16 cellular contexts compared by ENCODE assay signal in the genomic region with DNA sequence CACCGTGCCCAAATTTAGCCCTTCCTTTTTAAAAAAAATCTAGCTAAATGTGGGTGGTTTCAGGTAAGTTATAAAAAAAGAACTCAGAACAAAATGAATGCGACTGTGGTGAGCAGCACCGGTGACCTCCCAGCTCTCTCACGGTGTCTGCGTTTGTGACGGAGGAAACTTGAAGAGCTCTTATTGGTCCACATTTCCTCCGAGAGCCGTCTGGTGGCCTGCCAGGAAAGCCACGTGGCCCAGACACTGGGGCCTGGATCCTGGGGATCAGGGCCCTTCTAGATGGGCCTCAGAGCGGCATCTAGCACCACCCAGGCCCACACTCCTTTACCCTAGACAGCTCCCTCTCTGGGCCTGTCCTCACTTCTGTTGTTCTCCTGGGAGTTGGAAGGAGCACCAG. TPM values are rescaled to one million over a fixed set of nuclear protein-coding genes. Genes with fewer than 3 reads are reported as not detected.
DNase-seq lines count a peak whose midpoint lies in the region; ATAC-seq and TF ChIP-seq lines count a peak whose summit lies in the region.
"Had no signal": no experiment of that assay in that cellular context is flagged by ENCODE, and none has a peak within 500 bp of the region (broad histone marks: within the 10 kb centered on the region; RNA-seq: fewer than 3 reads in every experiment).

No MANE protein-coding gene starts in this region.

- ATAC-seq in left lobe of liver, result no peak
- ATAC-seq in GM18520 (IDR thresholded peaks at IDR 0.05; ENCODE audit: unreplicated experiment), result no peak

- peaks cover 8% of the 10 kb centered on the region for H3K4me1 Mint-ChIP-seq in glutamatergic neuron (ENCODE audit: low read depth, unreplicated experiment)

- H3K36me3 ChIP-seq in BLaER1 (no peaks in the 10 kb centered on the region), sigmoid colon (peaks cover 0 to 73% (median 14%) of the 10 kb centered on the region in 4 donors)

- H3K9ac ChIP-seq in BLaER1, result no peak overlapping the region

- no peak for TF ChIP-seq EP300 in sigmoid colon (IDR thresholded peaks at IDR 0.05)

- H3K9me3 ChIP-seq in BLaER1 (no peaks in the 10 kb centered on the region), sigmoid colon (no peaks in the 10 kb centered on the region)

- 87 to 89% methylated on average over 10 of the region's 10 CpGs for WGBS in sigmoid colon, 2 donors

- no peak for TF ChIP-seq CTCF in GM12865 (IDR thresholded peaks at IDR 0.05; ENCODE audit: insufficient read depth, low read depth, low read length, missing control alignments)
- no peak for TF ChIP-seq CTCF in glutamatergic neuron (IDR thresholded peaks at IDR 0.05; ENCODE audit: partially characterized antibody, unreplicated experiment)
- TF ChIP-seq CTCF in sigmoid colon (IDR thresholded peaks at IDR 0.05), result no peak

- H3K36me3 Mint-ChIP-seq in glutamatergic neuron (ENCODE audit: unreplicated experiment), result no peaks in the 10 kb centered on the region

- peak overlapping the region; percentile 62 for H3K27ac Mint-ChIP-seq in glutamatergic neuron (ENCODE audit: unreplicated experiment)
- H3K27ac Mint-ChIP-seq: CD4-positive, alpha-beta T cell had no signal

- H3K27ac ChIP-seq in BLaER1, result no peak overlapping the region
- no peak overlapping the region for H3K27ac ChIP-seq in sigmoid colon

- intact Hi-C loops in sigmoid colon (cut with DNase I), result no loop called here

- H3K27me3 Mint-ChIP-seq in glutamatergic neuron (ENCODE audit: unreplicated experiment), result peaks cover 22% of the 10 kb centered on the region
- H3K27me3 Mint-ChIP-seq: CD4-positive, alpha-beta T cell had no signal

- peaks cover 20% of the 10 kb centered on the region for H3K4me1 ChIP-seq in BLaER1
- no peaks in the 10 kb centered on the region for H3K4me1 ChIP-seq in sigmoid colon

- H3K27me3 ChIP-seq in BLaER1 (0 out of 2 replicates have a peak, but pooled peaks cover 5% of the 10 kb centered on the region), sigmoid colon (no peaks in the 10 kb centered on the region)

- DNase-seq in GM12865 (ENCODE audit: low read depth) (peak; percentile 23), glutamatergic neuron (peak; percentile 7), sigmoid colon (peak; percentile 56), left lobe of liver (ENCODE audit: low spot score) (no peak), EL (no peak)
- DNase-seq: CD4-positive, alpha-beta T cell; GDM1; H7; NCI-H1417 treated with DMSO at 0.1 percent for 48 hours; NCI-H446 treated with DMSO at 0.1 percent for 48 hours; NCI-H526; NK-92 treated with Interleukin-12 subunit alpha and Interleukin-12 subunit beta, amount 100 ng/mL, for 24 hours; RPMI8226 had no signal

- H4K20me1 ChIP-seq in BLaER1, result peaks cover 10% of the 10 kb centered on the region; the same call in 1 of the 2 replicates

- TF ChIP-seq POLR2A in sigmoid colon (IDR thresholded peaks at IDR 0.05), result no peak

- H3K4me2 ChIP-seq in BLaER1, result peak overlapping the region; percentile 57

- H3K4me3 Mint-ChIP-seq in glutamatergic neuron (ENCODE audit: unreplicated experiment), result no peak overlapping the region
- H3K4me3 Mint-ChIP-seq: CD4-positive, alpha-beta T cell had no signal

- H3K4me3 ChIP-seq in BLaER1 (no peak overlapping the region), GM12865 (ENCODE audit: low read depth, low read length) (no peak overlapping the region), sigmoid colon (no peak overlapping the region)

- H3K9me3 Mint-ChIP-seq in glutamatergic neuron (ENCODE audit: unreplicated experiment), result peaks cover 33% of the 10 kb centered on the region
- H3K9me3 Mint-ChIP-seq: CD4-positive, alpha-beta T cell had no signal

RNA-seq across cellular contexts. Expression of gene B3GAT1, which starts 39.5 kb away (rescaled TPM):
- total RNA-seq in glutamatergic neuron (ENCODE audit: unreplicated experiment), result 240 TPM
- total RNA-seq in sigmoid colon, result under 1 TPM in 3 of 4 donors, not detected in 1; 0.16 to 0.28 (median 0.27) TPM
- polyA plus RNA-seq in sigmoid colon, result under 1 TPM in 1 of 3 donors, not detected in 2; 0.63 TPM
- total RNA-seq in left lobe of liver, result 5.4 TPM
- polyA plus RNA-seq: BJ had no signal

RNA-seq across cellular contexts. Expression of gene GLB1L2, which starts 40.7 kb away (rescaled TPM):
- 1.0 TPM for total RNA-seq in glutamatergic neuron (ENCODE audit: unreplicated experiment)
- 100 to 1,000 TPM in 1 of 4 donors, 10 to 100 TPM in 3; 30.8 to 108 (median 51.0) TPM for total RNA-seq in sigmoid colon
- polyA plus RNA-seq in sigmoid colon, result 10 to 100 TPM in 1 of 3 donors, 1 to 10 TPM in 2; 4.2 to 16.5 (median 6.0) TPM
- 0.48 TPM for total RNA-seq in left lobe of liver

Comparison
In these comparisons a context has a peak if more than half of its experiments do, and no peak if none do; other contexts are left out.
1. DNase-seq: peak in GM12865 (single experiment), glutamatergic neuron (single experiment) and sigmoid colon (single experiment); none in left lobe of liver (single experiment) and EL (single experiment).
2. RNA of gene B3GAT1, which starts 39.5 kb away (total RNA-seq): 240 TPM in glutamatergic neuron (single experiment); 5.4 TPM in left lobe of liver (single experiment) and 0.16 to 0.28 TPM in sigmoid colon; every median in the first group is over 10 times any median in the second.
3. RNA of gene GLB1L2, which starts 40.7 kb away (total RNA-seq): 30.8 to 108 TPM in sigmoid colon; 1.0 TPM in glutamatergic neuron (single experiment) and 0.48 TPM in left lobe of liver (single experiment); every median in the first group is over 10 times any median in the second.